Comparison of ENCODE assay signal across 6 cellular contexts in genomic region chr10:15266117-15266516, GRCh38.
"Had no signal": no experiment of that assay in that cellular context is flagged by ENCODE, and none has a peak within 500 bp of the region (broad histone marks: within the 10 kb centered on the region; RNA-seq: fewer than 3 reads in every experiment).

No MANE protein-coding gene starts in this region.

- H3K9me3 Mint-ChIP-seq: HFFc6 had no signal

- H3K27ac ChIP-seq: GM23248 had no signal

- H3K27ac Mint-ChIP-seq: HFFc6 had no signal

- H3K9me3 ChIP-seq: HAP-1 had no signal

- H3K9ac ChIP-seq: GM23248 had no signal

- H3K4me3 ChIP-seq: GM23248, HAP-1 had no signal

- DNase-seq: GM23248, GOT3, H7, HFFc6, IMR-90 had no signal

- H3K36me3 ChIP-seq: HAP-1 had no signal

- H3K4me1 ChIP-seq: HAP-1 had no signal

- H3K4me3 Mint-ChIP-seq: HFFc6 had no signal
